In the genomic region with DNA sequence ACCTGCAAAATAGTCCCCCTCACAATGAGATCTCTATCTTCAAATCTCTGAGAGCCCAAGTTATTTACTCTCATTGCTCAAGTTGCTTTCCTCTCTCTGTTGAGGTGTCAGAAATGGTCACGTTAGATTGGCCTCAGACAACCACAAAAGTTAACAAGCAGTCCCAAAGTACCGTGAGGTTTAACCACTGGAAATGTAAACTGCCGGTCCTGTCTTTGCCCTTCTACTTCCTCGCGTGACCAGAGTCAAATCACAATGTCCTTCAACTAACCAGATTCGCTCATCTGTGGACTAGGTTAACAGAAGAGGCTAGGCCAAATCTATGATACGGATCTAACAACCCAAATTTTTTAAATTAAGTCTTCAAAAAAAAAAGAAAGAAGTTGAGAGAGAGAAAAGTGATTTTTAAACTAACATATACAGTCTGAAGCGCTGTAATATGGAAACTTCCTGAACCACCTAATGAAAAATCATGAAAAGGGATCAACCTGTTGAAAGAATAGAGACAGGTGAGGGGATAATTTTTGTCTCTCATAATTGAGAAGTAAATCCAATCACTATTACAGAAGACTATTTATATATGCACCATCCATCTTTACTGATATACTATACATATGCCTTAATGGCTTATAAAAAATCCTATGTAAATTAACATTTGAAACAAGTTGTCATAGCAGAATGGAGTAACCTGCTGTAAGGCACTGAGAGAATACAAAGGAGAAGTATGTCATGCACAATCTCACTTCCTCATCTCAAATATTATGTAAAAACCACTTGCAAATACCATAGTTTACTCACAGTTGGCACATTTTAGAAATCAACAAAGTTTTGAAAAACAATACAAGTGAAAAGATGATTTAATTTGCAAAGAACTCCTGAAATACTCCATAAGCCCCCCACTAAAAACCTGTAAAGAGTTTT, we compare ENCODE assay signal across 8 cellular contexts. TPM values are rescaled to one million over a fixed set of nuclear protein-coding genes. Genes with fewer than 3 reads are reported as not detected.
DNase-seq lines count a peak whose midpoint lies in the region; ATAC-seq lines count a peak whose summit lies in the region.

No MANE protein-coding gene starts in this region.

- H3K4me3 Mint-ChIP-seq in activated T-cell treated with anti-CD3 and anti-CD28 coated beads, Interleukin-2, amount 50 U/mL, for 72 hours, result peak overlapping the region; percentile 60 to 88

- ATAC-seq in GM19351 (IDR thresholded peaks at IDR 0.05; ENCODE audit: unreplicated experiment), result peak; percentile 68
- peak; percentile 74 for ATAC-seq in HG03354 (IDR thresholded peaks at IDR 0.05; ENCODE audit: poor library complexity, severe bottlenecking, unreplicated experiment)
- peak; percentile 3 to 14 for ATAC-seq in activated T-cell treated with anti-CD3 and anti-CD28 coated beads, Interleukin-2, amount 50 U/mL, for 72 hours (replicated peaks in 1 of 2)

- peaks cover 4 to 7% of the 10 kb centered on the region in 2 donors for H3K9me3 Mint-ChIP-seq in activated T-cell treated with anti-CD3 and anti-CD28 coated beads, Interleukin-2, amount 50 U/mL, for 72 hours

- H3K4me1 Mint-ChIP-seq in activated T-cell treated with anti-CD3 and anti-CD28 coated beads, Interleukin-2, amount 50 U/mL, for 72 hours (ENCODE audit: low read depth), result peaks cover 7% of the 10 kb centered on the region

- H3K27ac Mint-ChIP-seq in activated T-cell treated with anti-CD3 and anti-CD28 coated beads, Interleukin-2, amount 50 U/mL, for 72 hours, result no peak overlapping the region

- no peaks in the 10 kb centered on the region for H3K27me3 Mint-ChIP-seq in activated T-cell treated with anti-CD3 and anti-CD28 coated beads, Interleukin-2, amount 50 U/mL, for 72 hours (ENCODE audit: low read depth)

- DNase-seq in AML-193 (lab: John Stamatoyannopoulos, UW), result peak; percentile 86 to 89
- peak; percentile 59 to 62 for DNase-seq in activated T-cell treated with anti-CD3 and anti-CD28 coated beads, Interleukin-2, amount 50 U/mL, for 72 hours
- DNase-seq in UCSD-AML1 (lab: John Stamatoyannopoulos, UW; ENCODE audit: unreplicated experiment), result no peak
- DNase-seq in DMS 273 treated with DMSO at 0.1 percent for 48 hours (lab: John Stamatoyannopoulos, UW), result no peak
- DNase-seq in NCI-H1105 (lab: John Stamatoyannopoulos, UW), result no peak
- no peak for DNase-seq in NCI-H82 treated with DMSO at 0.1 percent for 48 hours (lab: John Stamatoyannopoulos, UW; ENCODE audit: unreplicated experiment)

- peaks cover 27 to 48% of the 10 kb centered on the region in 2 donors for H3K36me3 Mint-ChIP-seq in activated T-cell treated with anti-CD3 and anti-CD28 coated beads, Interleukin-2, amount 50 U/mL, for 72 hours (ENCODE audit: insufficient read depth in 2 of 2)

RNA-seq across cellular contexts. Expression of a gene that starts 3.3 kb away (rescaled TPM):
- 100 to 1,000 TPM; 272 to 369 TPM for total RNA-seq in activated T-cell treated with anti-CD3 and anti-CD28 coated beads, Interleukin-2, amount 50 U/mL, for 72 hours

RNA-seq across cellular contexts. Expression of a gene that starts 24.0 kb away (rescaled TPM):
- total RNA-seq in activated T-cell treated with anti-CD3 and anti-CD28 coated beads, Interleukin-2, amount 50 U/mL, for 72 hours, result 10 to 100 TPM; 71.3 to 76.3 TPM

RNA-seq across cellular contexts. Expression of a gene that starts 36.0 kb away (rescaled TPM):
- total RNA-seq in activated T-cell treated with anti-CD3 and anti-CD28 coated beads, Interleukin-2, amount 50 U/mL, for 72 hours, result 10 to 100 TPM; 10.1 to 12.9 TPM

RNA-seq across cellular contexts. Expression of a gene that starts 51.7 kb away (rescaled TPM):
- total RNA-seq in activated T-cell treated with anti-CD3 and anti-CD28 coated beads, Interleukin-2, amount 50 U/mL, for 72 hours, result not detected

Comparison
In these comparisons a context has a peak if more than half of its experiments do, and no peak if none do; other contexts are left out.
1. DNase-seq: peak in AML-193 (2 of 2) and activated T-cell treated with anti-CD3 and anti-CD28 coated beads, Interleukin-2, amount 50 U/mL, for 72 hours (2 of 2); none in UCSD-AML1 (single experiment), DMS 273 treated with DMSO at 0.1 percent for 48 hours (single experiment), NCI-H1105 (single experiment) and NCI-H82 treated with DMSO at 0.1 percent for 48 hours (single experiment).
2. ATAC-seq: peak in every context shown above with its lines; median percentile 74 in HG03354; 68 in GM19351; 8 in activated T-cell treated with anti-CD3 and anti-CD28 coated beads, Interleukin-2, amount 50 U/mL, for 72 hours.